ENCODE assay signal across 8 cellular contexts in genomic region chr12:32115404-32116104, GRCh38. TPM values are rescaled to one million over a fixed set of nuclear protein-coding genes. Genes with fewer than 3 reads are reported as not detected.
DNase-seq lines count a peak whose midpoint lies in the region; ATAC-seq and TF ChIP-seq lines count a peak whose summit lies in the region.

No MANE protein-coding gene starts in this region.

- H3K4me1 ChIP-seq in psoas muscle: no peaks in the 10 kb centered on the region

- CTCF ChIA-PET in RWPE1 (lab: Yijun Ruan, JAX): interaction anchor here (0.5 to 0.6 kb wide), 2 partner anchors 46 to 138 kb away, joined by 4 read pairs; no protein-coding TSS in a partner anchor

- ATAC-seq in psoas muscle (peak; percentile 58 to 95 (median 88)), GM19452 (IDR thresholded peaks at IDR 0.05; ENCODE audit: unreplicated experiment) (no peak), GM19328 (IDR thresholded peaks at IDR 0.05; ENCODE audit: unreplicated experiment) (no peak)

- H3K4me3 ChIP-seq in psoas muscle: no peak overlapping the region

- no peaks in the 10 kb centered on the region for H3K9me3 ChIP-seq in psoas muscle

- H3K27me3 ChIP-seq in psoas muscle (ENCODE audit: insufficient read depth in 3 of 3, low read length in 2 of 3): no peaks in the 10 kb centered on the region

- peak; percentile 50 for DNase-seq in SIG-M5 treated with dmso at 0.1 percent for 504 hours (lab: John Stamatoyannopoulos, UW; ENCODE audit: unreplicated experiment)
- no peak for DNase-seq in SIG-M5 (lab: John Stamatoyannopoulos, UW)
- DNase-seq in RWPE1 (ENCODE audit: low spot score): peak; percentile 93
- DNase-seq in fibroblast of peridontal ligament (ENCODE audit: extremely low read depth): peak; percentile 99
- peak; percentile 86 to 87 for DNase-seq in psoas muscle
- no peak for DNase-seq in activated CD4-positive, alpha-beta T cell treated with anti-CD3 and anti-CD28 coated beads, Interleukin-2, amount 50 U/mL, for 48 hours

- intact Hi-C loops in psoas muscle (cut with DNase I): no loop called here

- TF ChIP-seq CTCF in RWPE1 (conservative IDR thresholded peaks at IDR 0.05; ENCODE audit: low read depth) (no peak), psoas muscle (IDR thresholded peaks at IDR 0.05) (no peak)

- H3K27ac ChIP-seq in RWPE1 (peak overlapping the region; percentile 27; the same call in 1 of the 2 replicates), psoas muscle (peak overlapping the region; percentile 9)

- no peaks in the 10 kb centered on the region for H3K36me3 ChIP-seq in psoas muscle (ENCODE audit: insufficient read depth in 1 of 2, low read depth in 1 of 2)

- WGBS in psoas muscle, 3 donors: 27 to 29% (median 28%) methylated on average over 6 of the region's 6 CpGs

- POLR2A ChIA-PET in RWPE1 (lab: Yijun Ruan, JAX; ENCODE audit: low non-redundant PET): interaction anchor here (0.7 kb wide), 1 partner anchor 563 kb away, joined by 4 read pairs; the partner anchor contains the start of gene DNM1L

RNA-seq across cellular contexts. Expression of gene BICD1, which starts 8.9 kb away (rescaled TPM):
- 1 to 10 TPM; 2.8 to 9.8 (median 4.5) TPM for total RNA-seq in psoas muscle
- polyA plus RNA-seq in psoas muscle: 1 to 10 TPM in 1 of 3 donors, under 1 TPM in 2; 0.55 to 2.1 (median 0.99) TPM

Comparison
In these comparisons a context has a peak if more than half of its experiments do, and no peak if none do; other contexts are left out.
1. DNase-seq: peak in SIG-M5 treated with dmso at 0.1 percent for 504 hours (single experiment), RWPE1 (single experiment), fibroblast of peridontal ligament (single experiment) and psoas muscle (2 of 2); none in SIG-M5 (single experiment) and activated CD4-positive, alpha-beta T cell treated with anti-CD3 and anti-CD28 coated beads, Interleukin-2, amount 50 U/mL, for 48 hours (0 of 2).
2. ATAC-seq: peak in psoas muscle (4 of 4); none in GM19452 (single experiment) and GM19328 (single experiment).